Comparison of ENCODE assay signal across 8 cellular contexts in the genomic region with DNA sequence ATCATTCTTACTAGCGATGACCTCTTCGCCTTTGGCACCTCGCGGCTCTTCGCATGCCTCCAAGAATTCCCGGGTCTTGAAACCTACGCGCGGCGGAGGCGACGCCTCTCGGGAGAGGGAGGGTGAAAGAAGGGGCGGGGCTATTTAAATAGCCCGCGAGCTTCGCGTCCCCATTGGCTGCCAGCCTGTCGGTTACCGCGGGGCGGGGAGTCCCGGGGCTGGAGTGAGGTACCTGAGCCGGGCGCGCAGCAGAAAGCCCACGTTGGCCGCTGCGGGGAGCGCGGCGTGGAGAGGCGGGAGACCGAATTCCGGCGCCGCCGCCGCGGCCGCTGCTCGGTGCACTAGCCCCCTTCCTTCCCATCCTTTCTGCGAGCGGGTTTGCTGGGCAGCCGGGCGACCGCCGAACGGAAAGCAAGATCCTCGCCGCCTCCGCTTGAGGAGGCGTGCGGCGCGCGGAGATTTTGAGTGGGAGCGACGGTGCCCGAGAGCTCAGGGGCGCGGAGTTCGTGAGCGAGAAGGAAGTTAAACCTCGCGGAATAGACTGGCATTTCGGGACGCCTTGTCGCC. TPM values are rescaled to one million over a fixed set of nuclear protein-coding genes. Genes with fewer than 3 reads are reported as not detected.
DNase-seq lines count a peak whose midpoint lies in the region; ATAC-seq and TF ChIP-seq lines count a peak whose summit lies in the region.

TSS of gene BMP6 (plus strand) at position 251 of the 567 bp plus-strand sequence. CDS start 857 bp downstream, outside the sequence.

- peaks cover 60% of the 10 kb centered on the region for H3K27me3 Mint-ChIP-seq in activated CD4-positive, alpha-beta T cell treated with anti-CD3 and anti-CD28 coated beads for 36 hours

- H3K27ac Mint-ChIP-seq in activated CD4-positive, alpha-beta T cell treated with anti-CD3 and anti-CD28 coated beads for 36 hours: no peak within 1 kb of the TSS

- H3K27me3 ChIP-seq in ectodermal cell (ENCODE audit: control insufficient read depth, insufficient read depth, low read length, poor library complexity, severe bottlenecking): peaks cover 85% of the 10 kb centered on the region

- H3K36me3 Mint-ChIP-seq in activated CD4-positive, alpha-beta T cell treated with anti-CD3 and anti-CD28 coated beads for 36 hours (ENCODE audit: low read depth): no peaks in the 10 kb centered on the region

- intact Hi-C loops in activated CD4-positive, alpha-beta T cell treated with anti-CD3 and anti-CD28 coated beads for 36 hours (cut with DNase I, micrococcal nuclease): loop anchor here (1.0 to 5.0 kb wide), 6 partner anchors 184 to 709 kb away; partner anchors contain the start of genes DSP (in 2 of the 2), TXNDC5 (in 2 of the 2), BLOC1S5 (in 1 of the 2) and EEF1E1 (in 1 of the 2)
- intact Hi-C loops in lower leg skin (cut with DNase I; ENCODE audit: low total_unique reads): loop anchor here (5.0 kb wide), 1 partner anchor 336 kb away; the partner anchor contains the start of gene BLOC1S5

- no peaks in the 10 kb centered on the region for H3K9me3 ChIP-seq in ectodermal cell (ENCODE audit: control insufficient read depth, low read length)

- peaks cover 18% of the 10 kb centered on the region for H3K4me1 Mint-ChIP-seq in activated CD4-positive, alpha-beta T cell treated with anti-CD3 and anti-CD28 coated beads for 36 hours

- TF ChIP-seq CTCF in AG09309 (IDR thresholded peaks at IDR 0.05; ENCODE audit: control insufficient read depth, insufficient read depth, low read depth, low read length, missing control alignments): no peak
- TF ChIP-seq CTCF in lower leg skin (IDR thresholded peaks at IDR 0.05): no peak

- TF ChIP-seq POLR2A in lower leg skin (IDR thresholded peaks at IDR 0.05): no peak

- no peak within 1 kb of the TSS for H3K27ac ChIP-seq in ectodermal cell (ENCODE audit: insufficient read depth, low read depth, low read length, poor library complexity, severe bottlenecking)

- no peaks in the 10 kb centered on the region for H3K36me3 ChIP-seq in ectodermal cell (ENCODE audit: control insufficient read depth, insufficient read depth, low read length)

- WGBS in ectodermal cell, 2 experiments: 0% methylated on average over 69 of the region's 69 CpGs
- 1% methylated on average over 39 to 54 of the region's 69 CpGs for WGBS in lower leg skin, 2 donors

- POLR2A ChIA-PET in activated CD4-positive, alpha-beta T cell treated with anti-CD3 and anti-CD28 coated beads for 36 hours (lab: Charles Lee): interaction anchor here (0.6 to 1.1 kb wide), 2 partner anchors 338 to 423 kb away, joined by 3 to 4 read pairs; partner anchors contain the start of gene BLOC1S5

- H3K4me3 ChIP-seq in AG09309 (ENCODE audit: control insufficient read depth, low read depth, low read length) (peak within 1 kb of the TSS; percentile 51), ectodermal cell (ENCODE audit: insufficient read depth, low read depth, low read length) (peak within 1 kb of the TSS; percentile 42), lower leg skin (ENCODE audit: low read depth, poor library complexity, severe bottlenecking) (peak within 1 kb of the TSS; percentile 28)

- peak; percentile 28 for DNase-seq in AG09309 (ENCODE audit: low read depth)
- DNase-seq in NCI-H2171 treated with DMSO at 0.1 percent for 48 hours (lab: John Stamatoyannopoulos, UW): peak; percentile 87
- DNase-seq in activated CD4-positive, alpha-beta T cell treated with anti-CD3 and anti-CD28 coated beads for 36 hours: peak; percentile 82
- DNase-seq in lower leg skin (ENCODE audit: low spot score in 2 of 2): peak; percentile 81 to 96
- peak; percentile 60 for DNase-seq in stimulated activated CD4-positive, alpha-beta T cell treated with anti-CD3 and anti-CD28 coated beads, Interleukin-4, amount 100 ng/mL, for 1 hour

- H3K9me3 Mint-ChIP-seq in activated CD4-positive, alpha-beta T cell treated with anti-CD3 and anti-CD28 coated beads for 36 hours (ENCODE audit: low read depth): no peaks in the 10 kb centered on the region

- CTCF ChIA-PET in activated CD4-positive, alpha-beta T cell treated with anti-CD3 and anti-CD28 coated beads for 36 hours (lab: Charles Lee): interaction anchor here (0.9 to 1.8 kb wide), 2 partner anchors 280 to 334 kb away, joined by 5 to 6 read pairs; no protein-coding TSS in a partner anchor

- ATAC-seq in GM18870 (IDR thresholded peaks at IDR 0.05; ENCODE audit: unreplicated experiment) (peak; percentile 63), HG03097 (IDR thresholded peaks at IDR 0.05; ENCODE audit: low FRiP score, unreplicated experiment) (peak; percentile 81)
- peak; percentile 78 for ATAC-seq in activated CD4-positive, alpha-beta T cell treated with anti-CD3 and anti-CD28 coated beads for 36 hours

- H3K4me1 ChIP-seq in ectodermal cell (ENCODE audit: control insufficient read depth, insufficient read depth, low read length): peaks cover 14% of the 10 kb centered on the region

- peak within 1 kb of the TSS; percentile 69 for H3K4me3 Mint-ChIP-seq in activated CD4-positive, alpha-beta T cell treated with anti-CD3 and anti-CD28 coated beads for 36 hours

RNA-seq across cellular contexts. Expression of gene BMP6, which starts in this region (rescaled TPM):
- total RNA-seq in activated CD4-positive, alpha-beta T cell treated with anti-CD3 and anti-CD28 coated beads for 36 hours: under 1 TPM; 0.14 to 0.27 TPM
- polyA plus RNA-seq in ectodermal cell (2013, experiment 1 of 4): 0.41 TPM
- 0.21 TPM for polyA plus RNA-seq in ectodermal cell (2013, experiment 2 of 4)
- polyA plus RNA-seq in ectodermal cell (2013, experiment 3 of 4): 0.32 TPM
- 0.24 TPM for polyA plus RNA-seq in ectodermal cell (2013, experiment 4 of 4)
- total RNA-seq in lower leg skin: 10 to 100 TPM in 1 of 4 donors, 1 to 10 TPM in 3; 1.7 to 11.2 (median 6.2) TPM

Comparison
In these comparisons a context has a peak if more than half of its experiments do, and no peak if none do; other contexts are left out.
1. Peak in DNase-seq and ATAC-seq in activated CD4-positive, alpha-beta T cell treated with anti-CD3 and anti-CD28 coated beads for 36 hours; RNA of the gene not detected or under 1 TPM.
2. DNase-seq: peak in every context shown above with its lines; median percentile 88 in lower leg skin; 87 in NCI-H2171 treated with DMSO at 0.1 percent for 48 hours; 82 in activated CD4-positive, alpha-beta T cell treated with anti-CD3 and anti-CD28 coated beads for 36 hours; 60 in stimulated activated CD4-positive, alpha-beta T cell treated with anti-CD3 and anti-CD28 coated beads, Interleukin-4, amount 100 ng/mL, for 1 hour; 28 in AG09309.